Comparison of ENCODE assay signal across 9 cellular contexts in the genomic region with DNA sequence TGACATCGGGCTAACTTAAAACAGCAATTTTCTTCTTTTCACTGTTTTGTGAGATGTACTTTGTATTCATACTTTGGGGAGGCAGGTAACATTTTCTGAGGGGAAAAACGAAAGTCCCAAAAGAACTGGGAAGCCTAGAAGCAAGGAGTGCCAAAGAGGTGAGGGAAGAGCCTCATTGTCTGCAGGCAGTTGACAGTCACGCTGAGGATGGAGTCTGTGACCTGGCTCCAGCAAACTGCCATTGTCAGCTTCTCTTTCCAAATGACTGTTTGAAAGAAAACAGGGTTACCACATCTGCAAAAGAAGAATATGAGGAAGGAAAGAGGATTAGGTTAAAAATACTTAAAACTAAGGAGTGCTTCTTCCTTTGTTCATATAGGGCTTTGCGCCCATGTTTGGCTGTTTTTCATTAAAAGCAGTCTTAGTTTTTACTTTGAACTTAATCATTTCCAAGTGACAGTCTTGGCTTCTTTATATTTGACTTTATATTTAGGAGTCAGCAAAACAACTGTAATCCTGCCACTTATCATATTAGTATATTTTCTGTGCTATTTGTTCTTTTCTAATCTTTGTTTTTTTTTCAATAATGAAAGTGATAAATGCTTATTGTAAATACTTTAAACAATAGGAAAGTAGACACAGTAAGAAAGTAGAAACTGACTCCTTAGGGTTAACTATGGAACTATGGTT. TPM values are rescaled to one million over a fixed set of nuclear protein-coding genes. Genes with fewer than 3 reads are reported as not detected.
DNase-seq lines count a peak whose midpoint lies in the region; ATAC-seq, FAIRE-seq and TF ChIP-seq lines count a peak whose summit lies in the region.
"Had no signal": no experiment of that assay in that cellular context is flagged by ENCODE, and none has a peak within 500 bp of the region (broad histone marks: within the 10 kb centered on the region; RNA-seq: fewer than 3 reads in every experiment).

No MANE protein-coding gene starts in this region.

- H3K27ac ChIP-seq in ACC112 (ENCODE audit: low read depth, low read length) (peak overlapping the region; percentile 82), keratinocyte (ENCODE audit: control insufficient read depth, insufficient read depth, low read length) (peak overlapping the region; percentile 13)

- no peak overlapping the region for H3K9ac ChIP-seq in keratinocyte (ENCODE audit: control insufficient read depth, extremely low read depth, insufficient read depth, low read length)

- H3K79me2 ChIP-seq in ACC112 (ENCODE audit: control insufficient read depth, insufficient read depth, low read length, unreplicated experiment) (peaks cover 64% of the 10 kb centered on the region), keratinocyte (ENCODE audit: control insufficient read depth, insufficient read depth, low read length) (peaks cover 66% of the 10 kb centered on the region)

- H3K36me3 Mint-ChIP-seq in activated CD8-positive, alpha-beta T cell treated with anti-CD3 and anti-CD28 coated beads, Interleukin-2, amount 10 ng/mL, durations not matched to agents 7 days and 5 days (ENCODE audit: low read depth), result peaks cover 33% of the 10 kb centered on the region

- H3K4me2 ChIP-seq in keratinocyte (ENCODE audit: control insufficient read depth, extremely low read depth, insufficient read depth, low read depth, low read length), result peak overlapping the region; percentile 51

- H3K27ac Mint-ChIP-seq in activated CD8-positive, alpha-beta T cell treated with anti-CD3 and anti-CD28 coated beads, Interleukin-2, amount 10 ng/mL, durations not matched to agents 7 days and 5 days, result peak overlapping the region; percentile 80

- H3K4me1 Mint-ChIP-seq in activated CD8-positive, alpha-beta T cell treated with anti-CD3 and anti-CD28 coated beads, Interleukin-2, amount 10 ng/mL, durations not matched to agents 7 days and 5 days (ENCODE audit: low read depth), result peaks cover 48% of the 10 kb centered on the region

- CTCF ChIA-PET in activated CD8-positive, alpha-beta T cell treated with anti-CD3 and anti-CD28 coated beads, Interleukin-2, amount 10 ng/mL, durations not matched to agents 7 days and 5 days (lab: Charles Lee), result interaction anchor here (0.7 to 2.8 kb wide), 11 partner anchors 9 to 268 kb away, joined by 3 to 13 read pairs (median 4); no protein-coding TSS in a partner anchor
- CTCF ChIA-PET in GM10248 (lab: Yijun Ruan, JAX), result interaction anchor here (1.3 to 2.0 kb wide), 5 partner anchors 10 to 92 kb away, joined by 3 to 8 read pairs (median 5); no protein-coding TSS in a partner anchor

- H3K27me3 ChIP-seq in ACC112 (ENCODE audit: insufficient read depth, low read length) (no peaks in the 10 kb centered on the region), keratinocyte (ENCODE audit: control insufficient read depth, extremely low read depth, insufficient read depth, low read length) (no peaks in the 10 kb centered on the region)

- peak overlapping the region; percentile 44 for H3K4me3 ChIP-seq in ACC112 (ENCODE audit: low read depth, low read length)
- peak overlapping the region; percentile 31 for H3K4me3 ChIP-seq in HFF-Myc (replicated peaks; ENCODE audit: low read depth, low read length)
- H3K4me3 ChIP-seq in keratinocyte (ENCODE audit: control insufficient read depth in 2 of 3, extremely low read depth in 1 of 3, insufficient read depth in 2 of 3, low read depth in 1 of 3, low read length in 3 of 3), result no peak overlapping the region

- peaks cover 6% of the 10 kb centered on the region; the same call in 1 of the 2 replicates for H3K36me3 ChIP-seq in ACC112 (ENCODE audit: insufficient read depth, low read length)
- H3K36me3 ChIP-seq in keratinocyte (ENCODE audit: control insufficient read depth in 2 of 2, extremely low read depth in 1 of 2, insufficient read depth in 2 of 2, low read length in 2 of 2), result no peaks in the 10 kb centered on the region

- peak; percentile 41 for ATAC-seq in activated CD8-positive, alpha-beta T cell treated with anti-CD3 and anti-CD28 coated beads, Interleukin-2, amount 10 ng/mL, durations not matched to agents 7 days and 5 days

- peaks cover 31% of the 10 kb centered on the region for H3K4me1 ChIP-seq in ACC112 (ENCODE audit: control insufficient read depth, insufficient read depth, low read length, unreplicated experiment)
- H3K4me1 ChIP-seq in keratinocyte (ENCODE audit: control insufficient read depth, extremely low read depth, insufficient read depth, low read length), result peaks cover 10% of the 10 kb centered on the region

- dilution Hi-C loops in keratinocyte (cut with MboI; ENCODE audit: extremely low pct_ligation_motif_present, low sequenced_read_pairs), result no loop called here

- no peaks in the 10 kb centered on the region for H3K9me1 ChIP-seq in keratinocyte (ENCODE audit: control insufficient read depth, extremely low read depth, insufficient read depth, low read length)

- H3K27me3 Mint-ChIP-seq in activated CD8-positive, alpha-beta T cell treated with anti-CD3 and anti-CD28 coated beads, Interleukin-2, amount 10 ng/mL, durations not matched to agents 7 days and 5 days (ENCODE audit: low read depth), result no peaks in the 10 kb centered on the region

- no peaks in the 10 kb centered on the region for H3K9me3 ChIP-seq in keratinocyte (ENCODE audit: control insufficient read depth, low read depth, low read length)
- H3K9me3 ChIP-seq: psoas muscle had no signal

- H4K20me1 ChIP-seq in keratinocyte (ENCODE audit: control insufficient read depth, extremely low read depth, insufficient read depth, low read length), result no peaks in the 10 kb centered on the region

- H3K9me3 Mint-ChIP-seq in activated CD8-positive, alpha-beta T cell treated with anti-CD3 and anti-CD28 coated beads, Interleukin-2, amount 10 ng/mL, durations not matched to agents 7 days and 5 days (ENCODE audit: insufficient read depth), result peaks cover 10% of the 10 kb centered on the region

- POLR2A ChIA-PET in activated CD8-positive, alpha-beta T cell treated with anti-CD3 and anti-CD28 coated beads, Interleukin-2, amount 10 ng/mL, durations not matched to agents 7 days and 5 days (lab: Charles Lee), result interaction anchor here (0.6 to 1.0 kb wide), 6 partner anchors 15 to 147 kb away, joined by 3 to 5 read pairs (median 3); a partner anchor contains a TSS
- POLR2A ChIA-PET in GM10248 (lab: Yijun Ruan, JAX), result no interaction called here

- no peak for TF ChIP-seq CTCF in HFF-Myc (IDR thresholded peaks at IDR 0.05; ENCODE audit: low read depth, low read length, missing control alignments)
- TF ChIP-seq CTCF in keratinocyte (optimal IDR thresholded peaks at IDR 0.05 in 1 of 3, IDR thresholded peaks at IDR 0.05 in 1 of 3, conservative IDR thresholded peaks at IDR 0.05 in 1 of 3; ENCODE audit: extremely low read depth in 1 of 3, insufficient read depth in 2 of 3, low read length in 3 of 3), result no peak
- TF ChIP-seq CTCF in GM10248 (IDR thresholded peaks at IDR 0.05; ENCODE audit: control extremely low read depth, extremely low read depth, low read depth, missing control alignments), result no peak

- H3K4me3 Mint-ChIP-seq in activated CD8-positive, alpha-beta T cell treated with anti-CD3 and anti-CD28 coated beads, Interleukin-2, amount 10 ng/mL, durations not matched to agents 7 days and 5 days, result peak overlapping the region; percentile 72

- peak overlapping the region; percentile 55 for H2AFZ ChIP-seq in ACC112 (ENCODE audit: low read length, unreplicated experiment)
- H2AFZ ChIP-seq in keratinocyte (ENCODE audit: control insufficient read depth, low read length), result no peak overlapping the region

- DNase-seq in HFF-Myc (ENCODE audit: extremely low read depth, low read depth) (no peak), keratinocyte (ENCODE audit: low read depth, low spot score) (no peak), NCI-H526 (lab: John Stamatoyannopoulos, UW) (no peak), GM10248 (ENCODE audit: extremely low spot score) (no peak)
- DNase-seq in activated CD8-positive, alpha-beta T cell treated with anti-CD3 and anti-CD28 coated beads, Interleukin-2, amount 10 ng/mL, durations not matched to agents 7 days and 5 days, result peak; percentile 28
- no peak for DNase-seq in effector CD4-positive, alpha-beta T cell
- DNase-seq in effector CD8-positive, alpha-beta T cell (lab: John Stamatoyannopoulos, UW), result no peak
- DNase-seq: psoas muscle had no signal

- peak; percentile 17 for FAIRE-seq in keratinocyte (lab: Jason Lieb, UNC)

RNA-seq across cellular contexts. Expression of a gene that starts 35.0 kb away (rescaled TPM):
- 10 to 100 TPM; 13.1 to 14.5 TPM for total RNA-seq in activated CD8-positive, alpha-beta T cell treated with anti-CD3 and anti-CD28 coated beads, Interleukin-2, amount 10 ng/mL, durations not matched to agents 7 days and 5 days
- polyA plus RNA-seq in keratinocyte, result 11.3 to 19.5 TPM (median 15.6 TPM) in 3 replicates
- polyA plus RNA-seq in keratinocyte (2011; ENCODE audit: low read depth), result 4.3 TPM
- polyA plus RNA-seq in keratinocyte (2011; cell fraction: cytosol; rRNA removed), result 7.2 and 12.7 TPM in 2 replicates
- 19.8 and 22.8 TPM in 2 replicates for polyA plus RNA-seq in keratinocyte (2011; cell fraction: nucleus; rRNA removed)
- 11.1 and 20.4 TPM in 2 replicates for polyA plus RNA-seq in keratinocyte (2012; ENCODE audit: low replicate concordance)
- 16.4 to 29.3 TPM (median 17.2 TPM) in 3 replicates for polyA minus RNA-seq in keratinocyte
- polyA minus RNA-seq in keratinocyte (2011; cell fraction: cytosol; rRNA and poly(A)+ RNA removed), result 12.5 TPM
- 23.8 and 47.7 TPM in 2 replicates for polyA minus RNA-seq in keratinocyte (2011; cell fraction: nucleus; rRNA and poly(A)+ RNA removed)

Comparison
In these comparisons a context has a peak if more than half of its experiments do, and no peak if none do; other contexts are left out.
1. H3K4me3 ChIP-seq: peak in ACC112 (single experiment) and HFF-Myc (single experiment); none in keratinocyte (0 of 3).